ENCODE assay signal across 1 cellular context in the genomic region with DNA sequence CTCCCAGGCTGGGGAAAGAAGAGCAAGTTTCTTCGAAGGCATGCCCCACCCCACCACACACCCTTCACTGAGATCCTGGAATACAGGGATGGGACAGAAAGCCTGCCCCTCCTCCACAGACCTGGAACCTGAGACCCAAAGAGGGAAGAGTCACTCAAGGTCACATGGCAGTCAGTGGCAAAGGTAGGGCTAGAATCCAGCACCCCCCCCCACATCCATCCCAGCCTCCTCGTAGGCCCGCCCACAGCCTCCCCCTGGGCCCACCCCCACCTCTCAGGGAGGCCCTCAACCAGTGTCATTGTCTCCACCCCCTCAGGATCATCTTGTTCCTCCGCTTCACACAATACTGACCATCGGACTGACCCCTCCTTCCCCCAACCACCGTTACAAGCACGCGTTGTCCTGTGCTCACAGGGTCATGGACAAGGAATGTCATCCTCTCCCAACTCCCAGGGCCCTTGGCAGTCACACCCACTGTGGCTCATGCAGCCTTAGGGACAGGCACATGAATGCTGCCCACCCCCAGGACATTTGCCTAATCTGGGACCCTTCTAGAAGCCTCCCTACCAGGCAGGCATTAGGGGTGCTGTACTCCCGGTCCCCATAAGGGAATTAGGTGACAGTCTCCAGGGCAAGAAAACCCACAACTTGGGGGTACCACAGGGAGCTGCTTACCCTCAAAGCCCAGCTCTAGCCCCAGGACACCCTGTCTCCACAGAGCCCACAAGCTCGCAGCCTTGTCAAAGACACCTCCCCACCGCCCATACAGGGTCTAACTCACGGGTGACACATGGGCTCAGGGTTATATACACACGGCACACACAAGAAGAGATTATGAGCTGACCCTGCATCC.
TF ChIP-seq lines count a peak whose summit lies in the region.

No MANE protein-coding gene starts in this region.

TF ChIP-seq in H1, 55 proteins besides CTCF, POLR2A, EP300 and RAD21:
- TF ChIP-seq, protein P1, sequence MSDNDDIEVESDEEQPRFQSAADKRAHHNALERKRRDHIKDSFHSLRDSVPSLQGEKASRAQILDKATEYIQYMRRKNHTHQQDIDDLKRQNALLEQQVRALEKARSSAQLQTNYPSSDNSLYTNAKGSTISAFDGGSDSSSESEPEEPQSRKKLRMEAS (IDR thresholded peaks at IDR 0.05) = peak; percentile 11; the same call in 1 of the 2 replicates
- TF ChIP-seq SP1 (IDR thresholded peaks at IDR 0.05; ENCODE audit: low read depth, low read length) (0 out of 2 replicates have a peak, but pooled peaks have one; percentile 29), HDAC2 (IDR thresholded peaks at IDR 0.05; ENCODE audit: borderline replicate concordance in 1 of 2, low read depth in 2 of 2, low read length in 2 of 2) (no peak)
- TF ChIP-seq, protein P2, sequence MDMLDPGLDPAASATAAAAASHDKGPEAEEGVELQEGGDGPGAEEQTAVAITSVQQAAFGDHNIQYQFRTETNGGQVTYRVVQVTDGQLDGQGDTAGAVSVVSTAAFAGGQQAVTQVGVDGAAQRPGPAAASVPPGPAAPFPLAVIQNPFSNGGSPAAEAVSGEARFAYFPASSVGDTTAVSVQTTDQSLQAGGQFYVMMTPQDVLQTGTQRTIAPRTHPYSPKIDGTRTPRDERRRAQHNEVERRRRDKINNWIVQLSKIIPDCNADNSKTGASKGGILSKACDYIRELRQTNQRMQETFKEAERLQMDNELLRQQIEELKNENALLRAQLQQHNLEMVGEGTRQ (IDR thresholded peaks at IDR 0.05; ENCODE audit: low read length) = peak; percentile 58; the same call in 1 of the 2 replicates
